8 cellular contexts compared by ENCODE assay signal in the genomic region with DNA sequence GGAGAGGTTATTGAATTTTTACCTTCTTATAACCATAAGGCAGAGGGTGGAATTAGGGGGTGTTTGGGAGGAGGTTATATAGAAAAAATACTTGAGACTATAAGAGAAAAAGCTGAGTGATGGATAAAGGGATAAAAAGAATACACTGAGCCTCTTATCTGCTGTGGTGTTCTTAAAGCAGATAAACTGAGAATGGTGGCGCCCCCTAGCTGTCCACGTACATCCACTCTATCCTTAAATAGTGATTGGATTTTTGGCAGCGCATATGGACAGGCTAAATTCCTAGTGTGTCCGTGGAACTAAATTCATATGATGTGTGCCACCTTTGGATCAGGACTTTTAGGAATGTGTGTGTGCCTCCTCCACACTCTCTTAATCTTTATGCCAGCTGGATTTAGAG.
DNase-seq lines count a peak whose midpoint lies in the region; ATAC-seq and TF ChIP-seq lines count a peak whose summit lies in the region.

No MANE protein-coding gene starts in this region.

- H3K9me3 Mint-ChIP-seq in Calu3 (ENCODE audit: low read depth, unreplicated experiment) = no peaks in the 10 kb centered on the region

- peak; percentile 7 for DNase-seq in Calu3
- peak; percentile 52 to 62 for DNase-seq in activated CD4-positive, alpha-beta T cell treated with anti-CD3 and anti-CD28 coated beads, Interleukin-2, amount 50 U/mL, for 48 hours
- peak; percentile 7 for DNase-seq in fibroblast of villous mesenchyme (ENCODE audit: low read depth)
- peak; percentile 32 for DNase-seq in stimulated activated CD4-positive, alpha-beta T cell treated with anti-CD3 and anti-CD28 coated beads, Interleukin-4, amount 100 ng/mL, for 24 hours
- no peak for DNase-seq in NCI-H2171 (lab: John Stamatoyannopoulos, UW)
- DNase-seq in GOT3 (lab: John Stamatoyannopoulos, UW) = no peak

- ATAC-seq in HG03159 (IDR thresholded peaks at IDR 0.05; ENCODE audit: unreplicated experiment) (peak; percentile 77), HG02623 (IDR thresholded peaks at IDR 0.05; ENCODE audit: unreplicated experiment) (no peak)

- no peak overlapping the region for H3K27ac Mint-ChIP-seq in Calu3 (ENCODE audit: unreplicated experiment)

- no TSS peak for BruUV-seq in Calu3 (replicated peaks; lab: Mats Ljungman, UMichigan)

- no peaks in the 10 kb centered on the region for H3K27me3 Mint-ChIP-seq in Calu3 (ENCODE audit: unreplicated experiment)

- H3K4me3 ChIP-seq in fibroblast of villous mesenchyme (ENCODE audit: low read depth, low read length) = no peak overlapping the region

- CTCF ChIA-PET in Calu3 (lab: Charles Lee) = no interaction called here

- H3K4me1 Mint-ChIP-seq in Calu3 (ENCODE audit: low read depth, unreplicated experiment) = no peaks in the 10 kb centered on the region

- intact Hi-C loops in Calu3 (cut with micrococcal nuclease; ENCODE audit: unreplicated experiment) = no loop called here

- H3K36me3 Mint-ChIP-seq in Calu3 (ENCODE audit: insufficient read depth, unreplicated experiment) = no peaks in the 10 kb centered on the region

- peak; percentile 25 for TF ChIP-seq CTCF in Calu3 (IDR thresholded peaks at IDR 0.05; ENCODE audit: unreplicated experiment)
- peak; percentile 18 for TF ChIP-seq CTCF in fibroblast of villous mesenchyme (IDR thresholded peaks at IDR 0.05; ENCODE audit: insufficient read depth, low read depth, low read length)

- no peak overlapping the region for H3K4me3 Mint-ChIP-seq in Calu3 (ENCODE audit: low read depth, unreplicated experiment)

Comparison
In these comparisons a context has a peak if more than half of its experiments do, and no peak if none do; other contexts are left out.
1. DNase-seq: peak in Calu3 (single experiment), activated CD4-positive, alpha-beta T cell treated with anti-CD3 and anti-CD28 coated beads, Interleukin-2, amount 50 U/mL, for 48 hours (2 of 2), fibroblast of villous mesenchyme (single experiment) and stimulated activated CD4-positive, alpha-beta T cell treated with anti-CD3 and anti-CD28 coated beads, Interleukin-4, amount 100 ng/mL, for 24 hours (single experiment); none in NCI-H2171 (single experiment) and GOT3 (single experiment).